ENCODE assay signal across 12 cellular contexts in genomic region chr7:107505997-107506682, GRCh38. TPM values are rescaled to one million over a fixed set of nuclear protein-coding genes. Genes with fewer than 3 reads are reported as not detected.
DNase-seq lines count a peak whose midpoint lies in the region; ATAC-seq and TF ChIP-seq lines count a peak whose summit lies in the region.
"Had no signal": no experiment of that assay in that cellular context is flagged by ENCODE, and none has a peak within 500 bp of the region (broad histone marks: within the 10 kb centered on the region; RNA-seq: fewer than 3 reads in every experiment).

No MANE protein-coding gene starts in this region.

- WGBS in hepatocyte (ENCODE audit: low lambda C conversion rate, missing lambda C conversion rate) = 88% methylated on average over 2 of the region's 2 CpGs
- WGBS in lower leg skin, 2 donors = 46 to 48% methylated on average over 2 of the region's 2 CpGs
- WGBS in neuronal stem cell (ENCODE audit: extremely low coverage in 2 of 2, insufficient read length in 2 of 2, insufficient replicate concordance in 1 of 2), 2 donors = no CpG with 5 or more reads among the region's 2 CpGs

- DNase-seq in LoVo (ENCODE audit: low spot score) (peak; percentile 68), RWPE2 (ENCODE audit: low spot score) (no peak), hepatocyte (ENCODE audit: low spot score) (peak; percentile 68), lower leg skin (ENCODE audit: low spot score in 2 of 2) (no peak), neuronal stem cell (ENCODE audit: low spot score) (no peak)
- DNase-seq in NK-92 treated with Interleukin-12 subunit alpha and Interleukin-12 subunit beta, amount 100 ng/mL, for 24 hours (lab: John Stamatoyannopoulos, UW) = no peak
- DNase-seq: glutamatergic neuron had no signal

- no peak overlapping the region for H2BK12ac ChIP-seq in neuronal stem cell (ENCODE audit: low read length)

- no peak overlapping the region for H3K4ac ChIP-seq in neuronal stem cell (ENCODE audit: low read length)

- H2AFZ ChIP-seq in hepatocyte = no peak overlapping the region
- no peak overlapping the region for H2AFZ ChIP-seq in neuronal stem cell (ENCODE audit: low read length)

- H4K8ac ChIP-seq in neuronal stem cell (ENCODE audit: low read depth, low read length) = no peak overlapping the region

- peaks cover 15% of the 10 kb centered on the region for H3K4me1 ChIP-seq in RWPE2 (ENCODE audit: insufficient read depth, poor library complexity, severe bottlenecking)
- H3K4me1 ChIP-seq in hepatocyte (ENCODE audit: insufficient read depth) = peaks cover 3% of the 10 kb centered on the region
- H3K4me1 ChIP-seq in neuronal stem cell (ENCODE audit: control insufficient read depth in 2 of 2, insufficient read depth in 1 of 2, low read depth in 1 of 2, low read length in 2 of 2) = no peaks in the 10 kb centered on the region

- no peak for TF ChIP-seq CTCF in C4-2B (conservative IDR thresholded peaks at IDR 0.05)
- no peak for TF ChIP-seq CTCF in RWPE2 (IDR thresholded peaks at IDR 0.05; ENCODE audit: poor library complexity, severe bottlenecking)
- no peak for TF ChIP-seq CTCF in hepatocyte (IDR thresholded peaks at IDR 0.05; ENCODE audit: poor library complexity)
- TF ChIP-seq CTCF in lower leg skin (IDR thresholded peaks at IDR 0.05) = no peak

- H3K9ac ChIP-seq in neuronal stem cell (ENCODE audit: low read depth, low read length, poor library complexity) = no peak overlapping the region
- H3K9ac ChIP-seq: BLaER1 treated with 17β-estradiol and CSF1 and Interleukin-3, amounts not matched to agents 10 nM and 100 nM had no signal

- intact Hi-C loops in lower leg skin (cut with DNase I; ENCODE audit: low total_unique reads) = no loop called here

- H3K18ac ChIP-seq in neuronal stem cell (ENCODE audit: low read length) = no peak overlapping the region

- H2BK120ac ChIP-seq in neuronal stem cell (ENCODE audit: low read depth, low read length) = no peak overlapping the region

- H3K36me3 ChIP-seq in RWPE2 (ENCODE audit: low read depth) = no peaks in the 10 kb centered on the region
- H3K36me3 ChIP-seq in hepatocyte (replicated peaks; ENCODE audit: insufficient read depth, low read depth) = no peaks in the 10 kb centered on the region
- H3K36me3 ChIP-seq in neuronal stem cell (replicated peaks in 1 of 2; ENCODE audit: control insufficient read depth in 2 of 2, insufficient read depth in 2 of 2, low read length in 2 of 2) = peaks cover 0 to 3% of the 10 kb centered on the region in 2 donors

- H4K20me1 ChIP-seq in hepatocyte (ENCODE audit: insufficient read depth, poor library complexity, severe bottlenecking) = no peaks in the 10 kb centered on the region

- H4K91ac ChIP-seq in neuronal stem cell (ENCODE audit: low read depth, low read length, poor library complexity) = no peak overlapping the region

- H3K4me3 ChIP-seq in RWPE2 (ENCODE audit: severe bottlenecking) = no peak overlapping the region
- no peak overlapping the region for H3K4me3 ChIP-seq in hepatocyte
- no peak overlapping the region for H3K4me3 ChIP-seq in lower leg skin (ENCODE audit: low read depth, poor library complexity, severe bottlenecking)
- H3K4me3 ChIP-seq in neuronal stem cell (ENCODE audit: low read length in 2 of 2) = no peak overlapping the region
- H3K4me3 ChIP-seq: BLaER1 treated with 17β-estradiol and CSF1 and Interleukin-3, amounts not matched to agents 10 nM and 100 nM; skin epidermis had no signal

- no peak overlapping the region for H2BK5ac ChIP-seq in neuronal stem cell (ENCODE audit: low read length)

- TF ChIP-seq POLR2A in lower leg skin (IDR thresholded peaks at IDR 0.05) = no peak

- H3K27ac ChIP-seq in C4-2B = peak overlapping the region; percentile 89
- H3K27ac ChIP-seq in RWPE2 (ENCODE audit: poor library complexity, severe bottlenecking) = peak overlapping the region; percentile 59
- peak overlapping the region; percentile 64 for H3K27ac ChIP-seq in hepatocyte
- no peak overlapping the region for H3K27ac ChIP-seq in neuronal stem cell (replicated peaks; ENCODE audit: low read length)
- H3K27ac ChIP-seq: BLaER1 treated with 17β-estradiol and CSF1 and Interleukin-3, amounts not matched to agents 10 nM and 100 nM had no signal

- no peak overlapping the region for H2BK15ac ChIP-seq in neuronal stem cell (ENCODE audit: low read length)

- H3K4me2 ChIP-seq in hepatocyte = no peak overlapping the region
- H3K4me2 ChIP-seq in neuronal stem cell (ENCODE audit: insufficient read depth, low read length, poor library complexity, severe bottlenecking) = no peak overlapping the region

- H3K9me2 ChIP-seq in hepatocyte (replicated peaks; ENCODE audit: insufficient read depth) = no peaks in the 10 kb centered on the region

- no peak overlapping the region for H3K23ac ChIP-seq in neuronal stem cell (ENCODE audit: low read depth, low read length, poor library complexity)

- H3K14ac ChIP-seq in neuronal stem cell (ENCODE audit: low read length) = no peak overlapping the region

- ATAC-seq in RWPE2 (ENCODE audit: low read depth) = peak; percentile 72
- ATAC-seq in HG02970 (IDR thresholded peaks at IDR 0.05; ENCODE audit: low FRiP score, unreplicated experiment) = no peak

- peaks cover under 1% of the 10 kb centered on the region for H3K79me2 ChIP-seq in hepatocyte

- no peaks in the 10 kb centered on the region for H3K9me3 ChIP-seq in RWPE2 (ENCODE audit: severe bottlenecking)
- H3K9me3 ChIP-seq in hepatocyte (ENCODE audit: low read depth) = no peaks in the 10 kb centered on the region
- H3K9me3 ChIP-seq in neuronal stem cell (replicated peaks in 1 of 2; ENCODE audit: control insufficient read depth in 2 of 2, insufficient read depth in 1 of 2, low read depth in 1 of 2, low read length in 2 of 2) = peaks cover 0 to 14% of the 10 kb centered on the region in 2 donors

- peaks cover 2% of the 10 kb centered on the region for H3K79me1 ChIP-seq in neuronal stem cell (ENCODE audit: low read depth, low read length)

- H3K27me3 ChIP-seq in RWPE2 (ENCODE audit: insufficient read depth, poor library complexity, severe bottlenecking) (no peaks in the 10 kb centered on the region), hepatocyte (no peaks in the 10 kb centered on the region), neuronal stem cell (ENCODE audit: control insufficient read depth in 3 of 3, insufficient read depth in 3 of 3, low read depth in 1 of 3, low read length in 3 of 3) (no peaks in the 10 kb centered on the region)
- H3K27me3 ChIP-seq: BLaER1 treated with 17β-estradiol and CSF1 and Interleukin-3, amounts not matched to agents 10 nM and 100 nM had no signal

- H2AK5ac ChIP-seq in neuronal stem cell (ENCODE audit: low read depth, low read length) = no peak overlapping the region

RNA-seq across cellular contexts. Expression of gene GPR22, which starts 36.3 kb away (rescaled TPM):
- total RNA-seq in hepatocyte (0.07 and 0.08 TPM in 2 replicates), lower leg skin (not detected)
- 0.27 and 0.39 TPM in 2 replicates for polyA plus RNA-seq in hepatocyte
- not detected for polyA plus RNA-seq in neuronal stem cell (2013, experiment 1 of 2)
- polyA plus RNA-seq in neuronal stem cell (2013, experiment 2 of 2) = not detected
- total RNA-seq: activated naive CD4-positive, alpha-beta T cell treated with anti-CD3 and anti-CD28 coated beads, Interleukin-2, amount 50 U/mL, for 72 hours had no signal

RNA-seq across cellular contexts. Expression of gene COG5, which starts 57.6 kb away (rescaled TPM):
- total RNA-seq in hepatocyte (53.5 and 82.2 TPM in 2 replicates), lower leg skin (10 to 100 TPM; 34.4 to 50.6 (median 43.4) TPM)
- polyA plus RNA-seq in hepatocyte = 12.7 and 15.8 TPM in 2 replicates
- polyA plus RNA-seq in neuronal stem cell (2013, experiment 1 of 2) = 16.0 TPM
- 15.2 TPM for polyA plus RNA-seq in neuronal stem cell (2013, experiment 2 of 2)

RNA-seq across cellular contexts. Expression of gene DUS4L, which starts 57.6 kb away (rescaled TPM):
- total RNA-seq in hepatocyte (12.5 and 14.2 TPM in 2 replicates), lower leg skin (10 to 100 TPM in 2 of 4 donors, 1 to 10 TPM in 2; 6.6 to 14.5 (median 9.4) TPM)
- 5.4 and 6.3 TPM in 2 replicates for polyA plus RNA-seq in hepatocyte
- 9.9 TPM for polyA plus RNA-seq in neuronal stem cell (2013, experiment 1 of 2)
- polyA plus RNA-seq in neuronal stem cell (2013, experiment 2 of 2) = 10.1 TPM

Comparison
In these comparisons a context has a peak if more than half of its experiments do, and no peak if none do; other contexts are left out.
1. DNase-seq: peak in LoVo (single experiment) and hepatocyte (single experiment); none in RWPE2 (single experiment), NK-92 treated with Interleukin-12 subunit alpha and Interleukin-12 subunit beta, amount 100 ng/mL, for 24 hours (single experiment), lower leg skin (0 of 2) and neuronal stem cell (single experiment).